1 cellular context compared by ENCODE assay signal in the genomic region with DNA sequence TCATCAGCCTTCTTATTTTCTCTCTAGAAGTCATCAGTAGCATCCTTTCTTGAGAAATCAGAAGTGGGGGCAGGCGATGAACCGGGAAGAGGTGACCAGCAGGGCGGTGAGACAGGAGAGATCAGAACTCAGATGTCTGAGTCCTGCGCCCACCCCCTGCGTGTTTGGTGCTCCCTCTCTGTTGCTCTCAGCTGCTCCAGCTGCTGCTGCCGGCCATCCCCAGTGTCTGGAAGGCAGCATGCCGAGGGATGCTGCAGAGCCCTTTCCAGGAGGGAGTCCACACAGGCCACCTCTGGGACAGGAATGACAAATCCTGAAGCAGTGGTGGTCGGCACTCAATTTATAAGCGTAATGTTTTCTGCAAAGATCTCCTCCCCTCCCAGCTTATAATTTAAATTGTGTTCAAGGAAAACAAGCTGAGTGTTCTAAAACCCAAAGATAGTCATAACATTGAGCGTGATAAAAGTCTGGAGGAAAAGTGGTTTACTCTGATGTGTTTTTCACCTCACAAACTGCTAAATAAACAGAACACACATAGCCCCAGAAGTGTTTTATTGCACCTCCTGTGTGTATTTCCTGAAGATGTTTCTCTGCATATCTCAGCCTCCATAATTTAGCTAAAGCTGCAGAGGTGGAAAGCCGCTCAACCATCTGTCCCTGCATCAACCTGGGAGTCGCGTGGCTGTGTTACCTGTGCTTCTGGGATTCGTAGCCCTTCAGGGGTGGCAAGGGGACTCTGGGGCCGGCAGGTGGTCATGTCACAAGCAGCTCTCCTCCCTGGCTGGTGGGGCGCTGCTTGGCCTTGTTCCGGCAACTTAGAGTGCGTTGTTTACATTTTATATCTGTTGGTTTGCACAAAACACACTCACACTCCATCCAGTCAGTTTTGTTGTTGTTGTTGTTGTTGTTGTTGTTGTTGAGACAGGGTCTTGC.
TF ChIP-seq lines count a peak whose summit lies in the region.

No MANE protein-coding gene starts in this region.

TF ChIP-seq in HEK293, 187 proteins besides CTCF, POLR2A, EP300 and RAD21 (continued from another document):
- TF ChIP-seq, protein P1, sequence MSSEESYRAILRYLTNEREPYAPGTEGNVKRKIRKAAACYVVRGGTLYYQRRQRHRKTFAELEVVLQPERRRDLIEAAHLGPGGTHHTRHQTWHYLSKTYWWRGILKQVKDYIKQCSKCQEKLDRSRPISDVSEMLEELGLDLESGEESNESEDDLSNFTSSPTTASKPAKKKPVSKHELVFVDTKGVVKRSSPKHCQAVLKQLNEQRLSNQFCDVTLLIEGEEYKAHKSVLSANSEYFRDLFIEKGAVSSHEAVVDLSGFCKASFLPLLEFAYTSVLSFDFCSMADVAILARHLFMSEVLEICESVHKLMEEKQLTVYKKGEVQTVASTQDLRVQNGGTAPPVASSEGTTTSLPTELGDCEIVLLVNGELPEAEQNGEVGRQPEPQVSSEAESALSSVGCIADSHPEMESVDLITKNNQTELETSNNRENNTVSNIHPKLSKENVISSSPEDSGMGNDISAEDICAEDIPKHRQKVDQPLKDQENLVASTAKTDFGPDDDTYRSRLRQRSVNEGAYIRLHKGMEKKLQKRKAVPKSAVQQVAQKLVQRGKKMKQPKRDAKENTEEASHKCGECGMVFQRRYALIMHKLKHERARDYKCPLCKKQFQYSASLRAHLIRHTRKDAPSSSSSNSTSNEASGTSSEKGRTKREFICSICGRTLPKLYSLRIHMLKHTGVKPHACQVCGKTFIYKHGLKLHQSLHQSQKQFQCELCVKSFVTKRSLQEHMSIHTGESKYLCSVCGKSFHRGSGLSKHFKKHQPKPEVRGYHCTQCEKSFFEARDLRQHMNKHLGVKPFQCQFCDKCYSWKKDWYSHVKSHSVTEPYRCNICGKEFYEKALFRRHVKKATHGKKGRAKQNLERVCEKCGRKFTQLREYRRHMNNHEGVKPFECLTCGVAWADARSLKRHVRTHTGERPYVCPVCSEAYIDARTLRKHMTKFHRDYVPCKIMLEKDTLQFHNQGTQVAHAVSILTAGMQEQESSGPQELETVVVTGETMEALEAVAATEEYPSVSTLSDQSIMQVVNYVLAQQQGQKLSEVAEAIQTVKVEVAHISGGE (tag by site-specific recombination; conservative IDR thresholded peaks at IDR 0.05; ENCODE audit: low read depth), result no peak
- TF ChIP-seq EGR2 (tag by site-specific recombination; IDR thresholded peaks at IDR 0.05; ENCODE audit: low read depth), result no peak
- TF ChIP-seq ZNF324 (tag by site-specific recombination; IDR thresholded peaks at IDR 0.05), result no peak
- TF ChIP-seq ZNF626 (tag by site-specific recombination; IDR thresholded peaks at IDR 0.05), result no peak
- TF ChIP-seq, protein P2, sequence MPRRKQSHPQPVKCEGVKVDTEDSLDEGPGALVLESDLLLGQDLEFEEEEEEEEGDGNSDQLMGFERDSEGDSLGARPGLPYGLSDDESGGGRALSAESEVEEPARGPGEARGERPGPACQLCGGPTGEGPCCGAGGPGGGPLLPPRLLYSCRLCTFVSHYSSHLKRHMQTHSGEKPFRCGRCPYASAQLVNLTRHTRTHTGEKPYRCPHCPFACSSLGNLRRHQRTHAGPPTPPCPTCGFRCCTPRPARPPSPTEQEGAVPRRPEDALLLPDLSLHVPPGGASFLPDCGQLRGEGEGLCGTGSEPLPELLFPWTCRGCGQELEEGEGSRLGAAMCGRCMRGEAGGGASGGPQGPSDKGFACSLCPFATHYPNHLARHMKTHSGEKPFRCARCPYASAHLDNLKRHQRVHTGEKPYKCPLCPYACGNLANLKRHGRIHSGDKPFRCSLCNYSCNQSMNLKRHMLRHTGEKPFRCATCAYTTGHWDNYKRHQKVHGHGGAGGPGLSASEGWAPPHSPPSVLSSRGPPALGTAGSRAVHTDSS (tag by site-specific recombination; IDR thresholded peaks at IDR 0.05), result no peak
- TF ChIP-seq, protein P3, sequence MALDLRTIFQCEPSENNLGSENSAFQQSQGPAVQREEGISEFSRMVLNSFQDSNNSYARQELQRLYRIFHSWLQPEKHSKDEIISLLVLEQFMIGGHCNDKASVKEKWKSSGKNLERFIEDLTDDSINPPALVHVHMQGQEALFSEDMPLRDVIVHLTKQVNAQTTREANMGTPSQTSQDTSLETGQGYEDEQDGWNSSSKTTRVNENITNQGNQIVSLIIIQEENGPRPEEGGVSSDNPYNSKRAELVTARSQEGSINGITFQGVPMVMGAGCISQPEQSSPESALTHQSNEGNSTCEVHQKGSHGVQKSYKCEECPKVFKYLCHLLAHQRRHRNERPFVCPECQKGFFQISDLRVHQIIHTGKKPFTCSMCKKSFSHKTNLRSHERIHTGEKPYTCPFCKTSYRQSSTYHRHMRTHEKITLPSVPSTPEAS (tag by site-specific recombination; IDR thresholded peaks at IDR 0.05), result no peak
- no peak for TF ChIP-seq ZNF426 (tag by site-specific recombination; IDR thresholded peaks at IDR 0.05)
- TF ChIP-seq GLI2 (tag by site-specific recombination; IDR thresholded peaks at IDR 0.05; ENCODE audit: borderline replicate concordance, low read depth), result no peak
- TF ChIP-seq ZNF404 (tag by site-specific recombination; IDR thresholded peaks at IDR 0.05), result no peak
